Comparison of ENCODE assay signal across 1 cellular context in genomic region chr22:37485006-37485713, GRCh38.
TF ChIP-seq lines count a peak whose summit lies in the region.

No MANE protein-coding gene starts in this region.

TF ChIP-seq in H1, 55 proteins besides CTCF, POLR2A, EP300 and RAD21:
- TF ChIP-seq, protein P1, sequence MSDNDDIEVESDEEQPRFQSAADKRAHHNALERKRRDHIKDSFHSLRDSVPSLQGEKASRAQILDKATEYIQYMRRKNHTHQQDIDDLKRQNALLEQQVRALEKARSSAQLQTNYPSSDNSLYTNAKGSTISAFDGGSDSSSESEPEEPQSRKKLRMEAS (IDR thresholded peaks at IDR 0.05): peak; percentile 19; the same call in 1 of the 2 replicates
- TF ChIP-seq CBX5 (IDR thresholded peaks at IDR 0.05; ENCODE audit: low read depth, low read length) (no peak), ATF2 (IDR thresholded peaks at IDR 0.05; ENCODE audit: low read length) (no peak), SIX5 (IDR thresholded peaks at IDR 0.05; ENCODE audit: low read depth, low read length) (no peak)
